17 cellular contexts compared by ENCODE assay signal in the genomic region with DNA sequence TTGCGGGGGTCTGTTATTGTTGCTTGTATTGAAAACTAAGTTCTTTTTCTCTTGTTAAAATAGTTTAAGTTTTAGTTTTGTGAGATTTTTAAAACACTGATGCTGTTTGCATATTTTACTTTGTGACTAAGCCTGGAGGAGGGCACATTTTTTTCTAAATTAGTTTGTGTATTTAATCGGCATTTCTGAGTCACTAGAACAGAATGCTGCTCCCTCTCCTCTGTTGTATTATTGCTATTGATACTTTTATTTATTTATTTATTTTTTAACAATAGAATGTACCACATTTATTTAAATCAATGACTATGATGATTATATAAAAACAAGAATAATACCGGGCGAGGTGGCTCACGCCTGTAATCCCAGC. TPM values are rescaled to one million over a fixed set of nuclear protein-coding genes. Genes with fewer than 3 reads are reported as not detected.
DNase-seq lines count a peak whose midpoint lies in the region; ATAC-seq, FAIRE-seq and TF ChIP-seq lines count a peak whose summit lies in the region.
"Had no signal": no experiment of that assay in that cellular context is flagged by ENCODE, and none has a peak within 500 bp of the region (broad histone marks: within the 10 kb centered on the region; RNA-seq: fewer than 3 reads in every experiment).

No MANE protein-coding gene starts in this region.

- TF ChIP-seq CTCF in RWPE1 (conservative IDR thresholded peaks at IDR 0.05; ENCODE audit: low read depth): no peak

- no peak for ATAC-seq in GM19035 (IDR thresholded peaks at IDR 0.05; ENCODE audit: unreplicated experiment)
- ATAC-seq in GM21786 (IDR thresholded peaks at IDR 0.05; ENCODE audit: unreplicated experiment): no peak
- ATAC-seq in GM18519 (IDR thresholded peaks at IDR 0.05; ENCODE audit: low FRiP score, unreplicated experiment): no peak
- ATAC-seq: K562 had no signal

- H3K27ac ChIP-seq in RWPE1: no peak overlapping the region
- H3K27ac ChIP-seq: right atrium auricular region had no signal

- POLR2A ChIA-PET in RWPE1 (lab: Yijun Ruan, JAX; ENCODE audit: low non-redundant PET): no interaction called here

- DNase-seq in AG20443 (ENCODE audit: low spot score) (peak; percentile 73), RWPE1 (ENCODE audit: low spot score) (peak; percentile 72), renal cortical epithelial cell (ENCODE audit: low read depth) (peak; percentile 70), NCI-H69 (lab: John Stamatoyannopoulos, UW) (no peak)
- DNase-seq: activated CD4-positive, alpha-beta T cell treated with anti-CD3 and anti-CD28 coated beads for 1 hour; DMS 273 treated with DMSO at 0.1 percent for 48 hours; foreskin melanocyte; H9; NCI-H1417; NCI-H446; stimulated activated CD4-positive, alpha-beta T cell treated with anti-CD3 and anti-CD28 coated beads, Interleukin-4, amount 100 ng/mL, for 1 hour had no signal

- CTCF ChIA-PET in RWPE1 (lab: Yijun Ruan, JAX): interaction anchor here (1.0 kb wide), 1 partner anchor 9 kb away, joined by 3 read pairs; no protein-coding TSS in a partner anchor

- FAIRE-seq in endometrium (lab: Jason Lieb, UNC): peak; percentile 86
- FAIRE-seq: K562 had no signal

RNA-seq across cellular contexts. Expression of gene FAM50B, which starts 5.1 kb away (rescaled TPM):
- 4.7 and 12.6 TPM in 2 replicates for total RNA-seq in renal cortical epithelial cell
